Comparison of ENCODE assay signal across 2 cellular contexts in the genomic region with DNA sequence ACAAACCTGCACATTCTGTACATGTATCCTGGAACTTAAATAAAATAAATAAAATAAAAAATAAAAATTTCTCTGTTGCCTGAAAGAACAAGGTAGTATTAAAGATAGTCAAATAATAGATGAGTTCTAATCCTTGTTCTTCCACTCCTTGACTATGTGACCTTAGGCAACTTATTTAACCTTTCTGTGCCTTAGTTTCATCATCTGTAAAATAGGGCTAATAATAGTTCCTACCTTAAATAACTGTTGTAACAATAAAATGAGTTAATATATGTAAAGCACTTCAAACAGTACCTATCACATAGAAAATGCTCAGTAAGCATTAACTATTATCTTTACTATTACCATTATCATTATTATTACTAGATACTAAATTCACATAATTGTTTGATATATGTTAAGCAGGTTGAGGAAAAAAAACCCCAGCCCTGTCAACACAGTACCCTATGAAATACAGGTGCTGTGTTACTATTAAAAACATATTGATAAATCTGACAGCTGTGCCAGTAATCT.
TF ChIP-seq lines count a peak whose summit lies in the region.

No MANE protein-coding gene starts in this region.

TF ChIP-seq in HepG2, 621 proteins besides CTCF, POLR2A, EP300 and RAD21:
- TF ChIP-seq GTF2F1 (IDR thresholded peaks at IDR 0.05; ENCODE audit: low read length) (no peak), PBX3 (CRISPR knock-in tag; IDR thresholded peaks at IDR 0.05; ENCODE audit: borderline replicate concordance) (no peak), CCDC6 (CRISPR knock-in tag; IDR thresholded peaks at IDR 0.05) (no peak), MAFK (conservative IDR thresholded peaks at IDR 0.05 in 1 of 2, IDR thresholded peaks at IDR 0.05 in 1 of 2; ENCODE audit: low read length in 2 of 2) (peak; percentile 20 to 55; a peak in 2 of 4 replicates)

TF ChIP-seq in K562, 482 proteins besides CTCF, POLR2A, EP300 and RAD21:
- TF ChIP-seq ZNF140 (CRISPR knock-in tag; IDR thresholded peaks at IDR 0.05) (no peak), ESRRA (IDR thresholded peaks at IDR 0.05; ENCODE audit: borderline replicate concordance, low read depth) (peak; percentile 67; the same call in 1 of the 2 replicates), RBM25 (IDR thresholded peaks at IDR 0.05; ENCODE audit: low read depth, low read length, severe bottlenecking) (peak; percentile 56), C11orf30 (IDR thresholded peaks at IDR 0.05; ENCODE audit: low read depth) (peak; percentile 64), ZNF316 (IDR thresholded peaks at IDR 0.05) (peak; percentile 84)
